ENCODE assay signal across 1 cellular context in the genomic region with DNA sequence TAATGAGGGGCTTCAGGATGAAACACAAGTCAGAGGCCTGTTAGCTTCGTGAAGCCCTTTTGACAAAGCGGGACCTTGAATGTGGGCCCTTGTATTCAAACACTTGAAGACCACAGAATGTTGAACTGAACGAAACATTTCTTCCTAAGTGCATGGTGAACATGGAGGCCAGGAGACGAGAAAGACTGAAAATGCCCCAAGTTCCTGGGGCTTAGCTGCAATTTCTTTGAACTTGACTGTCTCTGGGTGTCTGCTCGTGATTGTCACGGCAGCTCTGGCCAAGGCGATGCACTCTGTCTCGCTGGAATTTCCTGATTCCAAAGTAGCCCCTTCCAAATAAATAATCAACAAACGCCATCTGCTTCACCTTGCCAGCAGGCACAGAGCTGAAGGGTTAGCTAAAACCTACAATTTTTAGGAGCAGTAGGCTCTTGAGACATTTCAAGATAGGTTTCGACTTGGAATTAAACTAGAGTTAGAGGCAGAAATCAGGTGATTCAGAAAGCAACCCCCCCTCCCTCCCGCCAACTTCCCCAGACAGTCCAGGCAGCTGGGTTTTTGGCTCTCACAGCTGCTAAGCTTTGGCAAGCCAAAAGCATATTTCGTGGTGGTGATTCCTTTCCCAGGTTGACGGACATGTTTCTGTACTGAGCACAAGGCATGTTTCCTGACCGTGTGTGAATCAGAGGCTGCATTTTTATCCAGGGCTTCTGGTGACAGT.
TF ChIP-seq lines count a peak whose summit lies in the region.

No MANE protein-coding gene starts in this region.

TF ChIP-seq in SK-N-SH, 30 proteins besides CTCF, POLR2A, EP300 and RAD21 (continued from another document):
- TF ChIP-seq, protein P1, sequence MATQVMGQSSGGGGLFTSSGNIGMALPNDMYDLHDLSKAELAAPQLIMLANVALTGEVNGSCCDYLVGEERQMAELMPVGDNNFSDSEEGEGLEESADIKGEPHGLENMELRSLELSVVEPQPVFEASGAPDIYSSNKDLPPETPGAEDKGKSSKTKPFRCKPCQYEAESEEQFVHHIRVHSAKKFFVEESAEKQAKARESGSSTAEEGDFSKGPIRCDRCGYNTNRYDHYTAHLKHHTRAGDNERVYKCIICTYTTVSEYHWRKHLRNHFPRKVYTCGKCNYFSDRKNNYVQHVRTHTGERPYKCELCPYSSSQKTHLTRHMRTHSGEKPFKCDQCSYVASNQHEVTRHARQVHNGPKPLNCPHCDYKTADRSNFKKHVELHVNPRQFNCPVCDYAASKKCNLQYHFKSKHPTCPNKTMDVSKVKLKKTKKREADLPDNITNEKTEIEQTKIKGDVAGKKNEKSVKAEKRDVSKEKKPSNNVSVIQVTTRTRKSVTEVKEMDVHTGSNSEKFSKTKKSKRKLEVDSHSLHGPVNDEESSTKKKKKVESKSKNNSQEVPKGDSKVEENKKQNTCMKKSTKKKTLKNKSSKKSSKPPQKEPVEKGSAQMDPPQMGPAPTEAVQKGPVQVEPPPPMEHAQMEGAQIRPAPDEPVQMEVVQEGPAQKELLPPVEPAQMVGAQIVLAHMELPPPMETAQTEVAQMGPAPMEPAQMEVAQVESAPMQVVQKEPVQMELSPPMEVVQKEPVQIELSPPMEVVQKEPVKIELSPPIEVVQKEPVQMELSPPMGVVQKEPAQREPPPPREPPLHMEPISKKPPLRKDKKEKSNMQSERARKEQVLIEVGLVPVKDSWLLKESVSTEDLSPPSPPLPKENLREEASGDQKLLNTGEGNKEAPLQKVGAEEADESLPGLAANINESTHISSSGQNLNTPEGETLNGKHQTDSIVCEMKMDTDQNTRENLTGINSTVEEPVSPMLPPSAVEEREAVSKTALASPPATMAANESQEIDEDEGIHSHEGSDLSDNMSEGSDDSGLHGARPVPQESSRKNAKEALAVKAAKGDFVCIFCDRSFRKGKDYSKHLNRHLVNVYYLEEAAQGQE (IDR thresholded peaks at IDR 0.05; ENCODE audit: low read depth, low read length): no peak
- peak; percentile 82 for TF ChIP-seq MAX (IDR thresholded peaks at IDR 0.05; ENCODE audit: low read depth)
- TF ChIP-seq USF1 (IDR thresholded peaks at IDR 0.05; ENCODE audit: borderline replicate concordance, low read depth): no peak
- TF ChIP-seq RFX5 (IDR thresholded peaks at IDR 0.05; ENCODE audit: low read length): no peak
- TF ChIP-seq TEAD4 (IDR thresholded peaks at IDR 0.05; ENCODE audit: borderline replicate concordance, insufficient read depth): 0 out of 2 replicates have a peak, but pooled peaks have one; percentile 43
- 0 out of 2 replicates have a peak, but pooled peaks have one; percentile 42 for TF ChIP-seq FOXM1 (IDR thresholded peaks at IDR 0.05; ENCODE audit: low read depth)
- TF ChIP-seq IRF3 (IDR thresholded peaks at IDR 0.05; ENCODE audit: low read depth, low read length): no peak
- TF ChIP-seq CHD2 (IDR thresholded peaks at IDR 0.05; ENCODE audit: low read length, partially characterized antibody): peak; percentile 50
- TF ChIP-seq MEF2A (IDR thresholded peaks at IDR 0.05; ENCODE audit: borderline replicate concordance, low read depth): no peak
- TF ChIP-seq ZBTB33 (IDR thresholded peaks at IDR 0.05; ENCODE audit: borderline replicate concordance, low read depth): no peak
- TF ChIP-seq ELF1 (IDR thresholded peaks at IDR 0.05): no peak; the same call in 1 of the 2 replicates
- TF ChIP-seq TCF12 (IDR thresholded peaks at IDR 0.05): peak; percentile 94
